8 cellular contexts compared by ENCODE assay signal in the genomic region with DNA sequence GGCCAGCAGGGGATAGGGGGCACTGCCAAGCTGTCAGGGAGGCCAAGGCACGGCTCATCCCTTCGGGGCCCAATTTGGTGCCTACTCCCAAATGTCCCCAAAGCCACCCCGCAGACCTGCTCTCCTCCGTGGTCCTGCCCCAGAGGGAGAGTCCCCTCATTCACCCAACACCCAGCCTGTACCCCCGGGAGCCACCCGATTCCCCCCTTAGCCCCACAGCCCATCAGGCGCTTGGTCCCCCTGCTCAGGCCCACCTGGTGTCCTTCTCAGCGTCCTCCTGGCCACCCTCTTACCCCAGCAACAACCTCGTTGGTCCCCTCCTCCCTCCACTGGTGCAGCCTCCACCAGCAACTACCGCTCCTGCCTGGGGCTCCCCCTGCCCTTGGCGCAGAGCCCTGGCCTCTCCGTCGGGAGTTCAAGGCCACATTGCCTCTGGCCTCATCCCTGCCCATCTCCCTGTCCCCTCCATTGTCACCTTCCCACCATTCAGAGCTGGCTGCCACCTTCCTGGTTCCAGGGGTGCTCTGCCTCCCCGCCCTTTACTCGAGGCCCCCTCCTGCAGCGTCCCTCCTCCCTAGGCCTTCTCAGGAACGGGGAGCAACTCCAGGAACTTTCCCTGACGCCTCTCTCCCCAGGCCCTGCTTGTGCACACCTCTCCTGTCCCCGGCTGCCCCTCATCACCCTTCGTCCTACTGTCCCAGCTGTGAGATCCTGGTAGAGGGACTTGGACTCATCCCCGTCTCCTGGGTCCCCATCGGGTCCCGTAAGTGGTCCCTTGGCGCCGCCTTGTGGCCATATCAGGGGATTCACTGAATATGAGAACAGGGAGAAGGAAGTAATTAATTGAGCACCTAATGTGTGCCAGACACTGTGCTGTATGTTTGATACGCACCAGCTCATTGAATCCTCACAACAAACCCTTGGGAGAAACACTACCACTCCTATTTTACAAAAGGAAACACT.
DNase-seq lines count a peak whose midpoint lies in the region; ATAC-seq and TF ChIP-seq lines count a peak whose summit lies in the region.

No MANE protein-coding gene starts in this region.

- no peaks in the 10 kb centered on the region for H3K9me3 ChIP-seq in ovary

- no peaks in the 10 kb centered on the region for H3K36me3 ChIP-seq in ovary

- intact Hi-C loops in ovary (cut with DNase I): loop anchor here in 1 of 4 donors (10.0 kb wide), 1 partner anchor 210 kb away; no protein-coding TSS in a partner anchor

- peak; percentile 49 for DNase-seq in NCI-H748 (lab: John Stamatoyannopoulos, UW; ENCODE audit: unreplicated experiment)
- no peak for DNase-seq in NCI-H748 treated with DMSO at 0.1 percent for 48 hours (lab: John Stamatoyannopoulos, UW)
- DNase-seq in NCI-H2171 (lab: John Stamatoyannopoulos, UW): peak; percentile 31
- peak; percentile 34 to 55 (median 34) for DNase-seq in activated CD8-positive, alpha-beta memory T cell treated with anti-CD3 and anti-CD28 coated beads for 48 hours (ENCODE audit: low read depth in 2 of 3, low spot score in 2 of 3)
- peak; percentile 63 for DNase-seq in fibroblast of mammary gland (ENCODE audit: low read depth)
- peak; percentile 26 to 63 (median 54) for DNase-seq in ovary
- no peak for DNase-seq in middle frontal gyrus (ENCODE audit: extremely low spot score, low spot score)

- 41 to 46% (median 42%) methylated on average over 26 of the region's 26 CpGs for WGBS in ovary, 3 donors

- no peak for TF ChIP-seq EP300 in ovary (IDR thresholded peaks at IDR 0.05)

- TF ChIP-seq POLR2A in ovary (IDR thresholded peaks at IDR 0.05): no peak

- no peak for ATAC-seq in HG03159 (IDR thresholded peaks at IDR 0.05; ENCODE audit: unreplicated experiment)

- no peak overlapping the region for H3K27ac ChIP-seq in ovary

- H3K4me1 ChIP-seq in ovary (ENCODE audit: insufficient read depth): no peaks in the 10 kb centered on the region

- no peak overlapping the region for H3K4me3 ChIP-seq in fibroblast of mammary gland (ENCODE audit: control insufficient read depth, low read depth, low read length)
- H3K4me3 ChIP-seq in ovary: no peak overlapping the region

- peak; percentile 90 for TF ChIP-seq CTCF in fibroblast of mammary gland (conservative IDR thresholded peaks at IDR 0.05; ENCODE audit: control insufficient read depth, insufficient read depth, low read depth, low read length)
- peak in 1 of 3 donors; percentile 10 for TF ChIP-seq CTCF in ovary (IDR thresholded peaks at IDR 0.05)

- no peaks in the 10 kb centered on the region for H3K27me3 ChIP-seq in ovary

Comparison
In these comparisons a context has a peak if more than half of its experiments do, and no peak if none do; other contexts are left out.
1. DNase-seq: peak in NCI-H748 (single experiment), NCI-H2171 (single experiment), activated CD8-positive, alpha-beta memory T cell treated with anti-CD3 and anti-CD28 coated beads for 48 hours (3 of 3), fibroblast of mammary gland (single experiment) and ovary (5 of 5); none in NCI-H748 treated with DMSO at 0.1 percent for 48 hours (single experiment) and middle frontal gyrus (single experiment).